Comparison of ENCODE assay signal across 8 cellular contexts in the genomic region with DNA sequence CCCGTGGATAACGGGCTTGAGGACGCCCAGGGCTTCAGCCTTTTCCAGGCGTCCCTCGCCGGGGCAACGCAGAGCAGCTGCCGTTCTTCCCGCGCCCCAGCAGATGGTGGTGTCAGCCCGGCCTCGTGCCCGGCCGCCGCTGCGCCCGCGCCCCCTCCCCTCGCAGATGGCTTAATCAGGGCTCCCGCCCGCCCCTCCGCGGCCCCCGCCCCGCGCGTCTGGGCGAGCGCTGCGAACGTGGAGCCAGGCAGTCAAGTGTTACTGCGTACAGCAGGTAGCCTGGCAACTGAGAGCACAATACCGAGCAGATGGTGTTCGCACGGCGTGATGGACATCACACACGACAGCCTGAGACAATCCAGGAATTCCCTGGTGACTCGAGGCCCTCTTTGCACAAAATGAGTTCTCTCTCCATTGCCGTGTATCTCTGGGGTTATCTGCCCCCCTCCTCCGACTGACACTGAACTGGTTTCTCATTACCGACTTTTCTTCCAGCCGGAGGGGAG.
A peak's percentile ranks its signal among the peaks of the same experiment; 100 is the strongest.
DNase-seq lines count a peak whose midpoint lies in the region; ATAC-seq and TF ChIP-seq lines count a peak whose summit lies in the region.

No MANE protein-coding gene starts in this region.

- peak overlapping the region; percentile 5 for H3K4me3 ChIP-seq in lung

- H3K4me3 Mint-ChIP-seq in effector memory CD8-positive, alpha-beta T cell, result peak overlapping the region; percentile 37 to 46

- ATAC-seq in GM18498 (IDR thresholded peaks at IDR 0.05; ENCODE audit: unreplicated experiment), result peak; percentile 80
- peak; percentile 78 for ATAC-seq in HG03432 (IDR thresholded peaks at IDR 0.05; ENCODE audit: unreplicated experiment)
- peak; percentile 66 for ATAC-seq in effector memory CD8-positive, alpha-beta T cell (replicated peaks)
- ATAC-seq in lung (ENCODE audit: insufficient read depth, low FRiP score), result peak; percentile 92

- peaks cover 62 to 80% of the 10 kb centered on the region in 2 donors for H3K27me3 Mint-ChIP-seq in effector memory CD8-positive, alpha-beta T cell

- DNase-seq in NCI-H526 treated with DMSO at 0.1 percent for 48 hours (lab: John Stamatoyannopoulos, UW) (peak; percentile 87), lung (ENCODE audit: low spot score) (peak; percentile 84), GDM1 (lab: John Stamatoyannopoulos, UW) (no peak)
- DNase-seq in activated CD8-positive, alpha-beta memory T cell treated with anti-CD3 and anti-CD28 coated beads for 4 hours (ENCODE audit: low read depth in 2 of 2), result peak; percentile 14 to 15
- peak in 2 of 3 experiments; percentile 1 to 3 for DNase-seq in effector memory CD8-positive, alpha-beta T cell
- peak; percentile 26 to 61 (median 32) for DNase-seq in stimulated activated CD4-positive, alpha-beta T cell treated with anti-CD3 and anti-CD28 coated beads, TNF-alpha, amount 100 ng/mL, for 24 hours (ENCODE audit: low read depth in 3 of 3)

- peaks cover 0 to 5% of the 10 kb centered on the region in 2 donors for H3K36me3 ChIP-seq in lung (ENCODE audit: control insufficient read depth in 2 of 2, insufficient read depth in 2 of 2, low read length in 2 of 2)

- TF ChIP-seq CTCF in lung (IDR thresholded peaks at IDR 0.05; ENCODE audit: control extremely low read depth, extremely low read depth), result peak; percentile 55

- H3K9me3 Mint-ChIP-seq in effector memory CD8-positive, alpha-beta T cell, result no peaks in the 10 kb centered on the region

- WGBS in lung, 2 donors, result 0 to 1% methylated on average over 41 to 42 of the region's 42 CpGs

- H3K27me3 ChIP-seq in lung (ENCODE audit: control insufficient read depth, insufficient read depth), result no peaks in the 10 kb centered on the region

- no peak overlapping the region for H3K27ac Mint-ChIP-seq in effector memory CD8-positive, alpha-beta T cell

- no peaks in the 10 kb centered on the region for H3K36me3 Mint-ChIP-seq in effector memory CD8-positive, alpha-beta T cell (ENCODE audit: insufficient read depth)

- peak overlapping the region; percentile 63 to 83 for H3K27ac ChIP-seq in lung (ENCODE audit: low read depth in 1 of 2, low read length in 1 of 2)

- peaks cover 9 to 13% of the 10 kb centered on the region in 2 donors for H3K4me1 ChIP-seq in lung (ENCODE audit: control insufficient read depth in 2 of 2, insufficient read depth in 2 of 2, low read length in 2 of 2)

- no peaks in the 10 kb centered on the region for H3K9me3 ChIP-seq in lung (ENCODE audit: control insufficient read depth in 2 of 2, insufficient read depth in 1 of 2, low read length in 1 of 2)

- H3K4me1 Mint-ChIP-seq in effector memory CD8-positive, alpha-beta T cell (ENCODE audit: low read depth in 2 of 2), result peaks cover 1 to 4% of the 10 kb centered on the region in 2 donors
